1 cellular context compared by ENCODE assay signal in genomic region chr10:132714906-132715790, GRCh38.
TF ChIP-seq lines count a peak whose summit lies in the region.

No MANE protein-coding gene starts in this region.

TF ChIP-seq in H1, 55 proteins besides CTCF, POLR2A, EP300 and RAD21:
- TF ChIP-seq SIRT6 (IDR thresholded peaks at IDR 0.05; ENCODE audit: low read length): no peak
- no peak for TF ChIP-seq BRCA1 (IDR thresholded peaks at IDR 0.05; ENCODE audit: low read depth, low read length)
- no peak for TF ChIP-seq SAP30 (IDR thresholded peaks at IDR 0.05; ENCODE audit: insufficient read depth, insufficient replicate concordance, low read length)
- TF ChIP-seq E2F6 (IDR thresholded peaks at IDR 0.05): no peak
- TF ChIP-seq KDM4A (IDR thresholded peaks at IDR 0.05; ENCODE audit: low read depth, low read length, severe bottlenecking): no peak
- no peak for TF ChIP-seq POU5F1 (IDR thresholded peaks at IDR 0.05; ENCODE audit: low read depth, low read length)
- TF ChIP-seq BACH1 (IDR thresholded peaks at IDR 0.05; ENCODE audit: low read length): no peak
